In genomic region chr16:56355786-56356275, GRCh38 we compare ENCODE assay signal across 8 cellular contexts.
DNase-seq lines count a peak whose midpoint lies in the region; ATAC-seq and TF ChIP-seq lines count a peak whose summit lies in the region.

No MANE protein-coding gene starts in this region.

- intact Hi-C loops in tibial artery (cut with DNase I; ENCODE audit: low total_unique reads), result no loop called here

- peak; percentile 14 for DNase-seq in activated T-cell treated with anti-CD3 and anti-CD28 coated beads, Interleukin-2, amount 50 U/mL, for 1 hour
- DNase-seq in activated T-cell treated with anti-CD3 and anti-CD28 coated beads for 4 hours (no peak), left lobe of liver (ENCODE audit: low spot score) (peak; percentile 45), tibial artery (peak; percentile 18 to 55), NCI-H1092 (lab: John Stamatoyannopoulos, UW) (no peak), NCI-H2227 (lab: John Stamatoyannopoulos, UW; ENCODE audit: unreplicated experiment) (no peak), NCI-H226 (no peak)
- no peak for DNase-seq in activated naive CD8-positive, alpha-beta T cell treated with anti-CD3 and anti-CD28 coated beads for 36 hours

- no peak for ATAC-seq in left lobe of liver

- peaks cover 3% of the 10 kb centered on the region for H3K36me3 Mint-ChIP-seq in activated naive CD8-positive, alpha-beta T cell treated with anti-CD3 and anti-CD28 coated beads for 36 hours

- no peaks in the 10 kb centered on the region for H3K9me3 ChIP-seq in tibial artery

- H3K27ac Mint-ChIP-seq in activated naive CD8-positive, alpha-beta T cell treated with anti-CD3 and anti-CD28 coated beads for 36 hours, result peak overlapping the region; percentile 94

- H3K27me3 Mint-ChIP-seq in activated naive CD8-positive, alpha-beta T cell treated with anti-CD3 and anti-CD28 coated beads for 36 hours, result no peaks in the 10 kb centered on the region

- H3K27ac ChIP-seq in tibial artery, result peak overlapping the region; percentile 70 to 74

- H3K9me3 Mint-ChIP-seq in activated naive CD8-positive, alpha-beta T cell treated with anti-CD3 and anti-CD28 coated beads for 36 hours, result no peaks in the 10 kb centered on the region

- peaks cover 40% of the 10 kb centered on the region for H3K4me1 Mint-ChIP-seq in activated naive CD8-positive, alpha-beta T cell treated with anti-CD3 and anti-CD28 coated beads for 36 hours

- H3K4me3 ChIP-seq in tibial artery, result peak overlapping the region in 1 of 2 donors; percentile 63

- peak overlapping the region; percentile 79 for H3K4me3 Mint-ChIP-seq in activated naive CD8-positive, alpha-beta T cell treated with anti-CD3 and anti-CD28 coated beads for 36 hours

- no peaks in the 10 kb centered on the region for H3K27me3 ChIP-seq in tibial artery

- peaks cover 0 to 11% (median 0%) of the 10 kb centered on the region in 3 donors for H3K36me3 ChIP-seq in tibial artery

- peaks cover 0 to 12% (median 0%) of the 10 kb centered on the region in 4 donors for H3K4me1 ChIP-seq in tibial artery

- no peak for TF ChIP-seq CTCF in tibial artery (IDR thresholded peaks at IDR 0.05)

Comparison
In these comparisons a context has a peak if more than half of its experiments do, and no peak if none do; other contexts are left out.
1. DNase-seq: peak in activated T-cell treated with anti-CD3 and anti-CD28 coated beads, Interleukin-2, amount 50 U/mL, for 1 hour (single experiment), left lobe of liver (single experiment) and tibial artery (2 of 2); none in activated T-cell treated with anti-CD3 and anti-CD28 coated beads for 4 hours (single experiment), activated naive CD8-positive, alpha-beta T cell treated with anti-CD3 and anti-CD28 coated beads for 36 hours (single experiment), NCI-H1092 (single experiment), NCI-H2227 (single experiment) and NCI-H226 (single experiment).